Comparison of ENCODE assay signal across 1 cellular context in genomic region chr11:116792144-116792868, GRCh38.
TF ChIP-seq lines count a peak whose summit lies in the region.

No MANE protein-coding gene starts in this region.

TF ChIP-seq in HepG2, 621 proteins besides CTCF, POLR2A, EP300 and RAD21 (continued from another document and continues in another):
- 0 out of 2 replicates have a peak, but pooled peaks have one; percentile 47 for TF ChIP-seq HMG20B (CRISPR knock-in tag; conservative IDR thresholded peaks at IDR 0.05)
- 0 out of 2 replicates have a peak, but pooled peaks have one; percentile 40 for TF ChIP-seq MLX (CRISPR knock-in tag; IDR thresholded peaks at IDR 0.05)
- no peak for TF ChIP-seq TCF12 (IDR thresholded peaks at IDR 0.05)
- peak; percentile 69; the same call in 1 of the 2 replicates for TF ChIP-seq TCF12 (CRISPR knock-in tag; IDR thresholded peaks at IDR 0.05)
- peak; percentile 32; the same call in 1 of the 2 replicates for TF ChIP-seq BCL3 (CRISPR knock-in tag; IDR thresholded peaks at IDR 0.05)
- TF ChIP-seq THAP9 (CRISPR knock-in tag; IDR thresholded peaks at IDR 0.05; ENCODE audit: borderline replicate concordance): no peak; the same call in 1 of the 2 replicates
- TF ChIP-seq ZNF547 (CRISPR knock-in tag; IDR thresholded peaks at IDR 0.05): 0 out of 2 replicates have a peak, but pooled peaks have one; percentile 52
- TF ChIP-seq THAP8 (CRISPR knock-in tag; IDR thresholded peaks at IDR 0.05; ENCODE audit: borderline replicate concordance): peak; percentile 59; the same call in 1 of the 2 replicates
- TF ChIP-seq FOSL2 (CRISPR knock-in tag; IDR thresholded peaks at IDR 0.05): peak; percentile 55
- peak; percentile 53 for TF ChIP-seq THAP11 (CRISPR knock-in tag; IDR thresholded peaks at IDR 0.05)
- peak; percentile 73; the same call in 1 of the 2 replicates for TF ChIP-seq SIN3A (IDR thresholded peaks at IDR 0.05; ENCODE audit: borderline replicate concordance, low read depth, low read length)
- peak; percentile 93 for TF ChIP-seq SNAI1 (CRISPR knock-in tag; IDR thresholded peaks at IDR 0.05; ENCODE audit: borderline replicate concordance)
- TF ChIP-seq SRSF9 (IDR thresholded peaks at IDR 0.05; ENCODE audit: borderline replicate concordance, insufficient read depth, low read depth, low read length, poor library complexity, severe bottlenecking): no peak
- TF ChIP-seq PRMT3 (CRISPR knock-in tag; IDR thresholded peaks at IDR 0.05; ENCODE audit: borderline replicate concordance, low read depth): peak; percentile 43; the same call in 1 of the 2 replicates
- TF ChIP-seq THRA (CRISPR knock-in tag; IDR thresholded peaks at IDR 0.05; ENCODE audit: borderline replicate concordance): peak; percentile 98
- peak; percentile 79; the same call in 1 of the 2 replicates for TF ChIP-seq ZKSCAN5 (CRISPR knock-in tag; IDR thresholded peaks at IDR 0.05)
- peak; percentile 60; the same call in 1 of the 2 replicates for TF ChIP-seq ZNF598 (CRISPR knock-in tag; IDR thresholded peaks at IDR 0.05; ENCODE audit: borderline replicate concordance)
- no peak for TF ChIP-seq ZZZ3 (CRISPR knock-in tag; IDR thresholded peaks at IDR 0.05; ENCODE audit: borderline replicate concordance)
- no peak for TF ChIP-seq ZNF773 (CRISPR knock-in tag; IDR thresholded peaks at IDR 0.05; ENCODE audit: borderline replicate concordance)
- peak; percentile 43; the same call in 1 of the 2 replicates for TF ChIP-seq ZKSCAN8 (CRISPR knock-in tag; IDR thresholded peaks at IDR 0.05; ENCODE audit: borderline replicate concordance)
- no peak for TF ChIP-seq ZBTB40 (IDR thresholded peaks at IDR 0.05)
- TF ChIP-seq ZBTB40 (CRISPR knock-in tag; IDR thresholded peaks at IDR 0.05): peak; percentile 57; the same call in 1 of the 2 replicates
- TF ChIP-seq ZSCAN31 (CRISPR knock-in tag; IDR thresholded peaks at IDR 0.05; ENCODE audit: low read depth): peak; percentile 87; the same call in 1 of the 2 replicates
- peak; percentile 92 for TF ChIP-seq RARA (CRISPR knock-in tag; IDR thresholded peaks at IDR 0.05)
- TF ChIP-seq PPARG (CRISPR knock-in tag; conservative IDR thresholded peaks at IDR 0.05): peak; percentile 63
- peak; percentile 88 for TF ChIP-seq ZNF772 (CRISPR knock-in tag; IDR thresholded peaks at IDR 0.05)
- TF ChIP-seq PRDM10 (CRISPR knock-in tag; IDR thresholded peaks at IDR 0.05; ENCODE audit: low read depth): no peak
- no peak for TF ChIP-seq SMARCC2 (IDR thresholded peaks at IDR 0.05)
- TF ChIP-seq SRY (CRISPR knock-in tag; IDR thresholded peaks at IDR 0.05): 0 out of 2 replicates have a peak, but pooled peaks have one; percentile 62
- 0 out of 2 replicates have a peak, but pooled peaks have one; percentile 29 for TF ChIP-seq ZBTB34 (CRISPR knock-in tag; IDR thresholded peaks at IDR 0.05)
